In genomic region chr5:23730023-23730422, GRCh38 we compare ENCODE assay signal across 19 cellular contexts.
"Had no signal": no experiment of that assay in that cellular context is flagged by ENCODE, and none has a peak within 500 bp of the region (broad histone marks: within the 10 kb centered on the region; RNA-seq: fewer than 3 reads in every experiment).

No MANE protein-coding gene starts in this region.

- H3K4me1 ChIP-seq: esophagus muscularis mucosa, gastrocnemius medialis, heart right ventricle, spleen had no signal

- H3K9me3 Mint-ChIP-seq: nephron had no signal

- H3K27ac ChIP-seq: epithelial cell of prostate, esophagus muscularis mucosa, gastrocnemius medialis, heart right ventricle, spleen had no signal

- H3K27me3 ChIP-seq: esophagus muscularis mucosa, gastrocnemius medialis, heart right ventricle, spleen had no signal

- H3K4me3 Mint-ChIP-seq: mesothelial cell of epicardium, nephron had no signal

- H3K27ac Mint-ChIP-seq: mesothelial cell of epicardium, nephron had no signal

- H3K4me3 ChIP-seq: esophagus muscularis mucosa, gastrocnemius medialis, heart right ventricle, spleen had no signal

- H3K36me3 Mint-ChIP-seq: mesothelial cell of epicardium had no signal

- H3K36me3 ChIP-seq: esophagus muscularis mucosa, gastrocnemius medialis, heart right ventricle, spleen had no signal

- ATAC-seq: gastrocnemius medialis, heart right ventricle, left lobe of liver, sciatic nerve had no signal

- DNase-seq: cortex of kidney; effector memory CD4-positive, alpha-beta T cell; gastrocnemius medialis; heart right ventricle; hypothalamus; kidney glomerular epithelial cell; posterior cingulate gyrus; spleen; stimulated activated CD4-positive, alpha-beta T cell treated with anti-CD3 and anti-CD28 coated beads, Interleukin-15, amount 100 ng/mL, for 24 hours; stimulated activated CD4-positive, alpha-beta T cell treated with anti-CD3 and anti-CD28 coated beads, Interleukin-1b, Interleukin-23, amount 100 ng/mL, for 48 hours; stimulated activated CD4-positive, alpha-beta T cell treated with anti-CD3 and anti-CD28 coated beads, Interleukin-4, amount 100 ng/mL, for 4 hours; stimulated activated naive CD4-positive, alpha-beta T cell; trophoblast cell had no signal

- H3K4me1 Mint-ChIP-seq: nephron had no signal

- H3K9me3 ChIP-seq: esophagus muscularis mucosa, gastrocnemius medialis had no signal
